ENCODE assay signal across 20 cellular contexts in genomic region chr5:97009921-97010320, GRCh38.
DNase-seq lines count a peak whose midpoint lies in the region; ATAC-seq and TF ChIP-seq lines count a peak whose summit lies in the region.
"Had no signal": no experiment of that assay in that cellular context is flagged by ENCODE, and none has a peak within 500 bp of the region (broad histone marks: within the 10 kb centered on the region; RNA-seq: fewer than 3 reads in every experiment).

No MANE protein-coding gene starts in this region.

- no peaks in the 10 kb centered on the region for H3K9me3 Mint-ChIP-seq in CD4-positive, alpha-beta T cell
- H3K9me3 Mint-ChIP-seq in naive thymus-derived CD8-positive, alpha-beta T cell = no peaks in the 10 kb centered on the region
- H3K9me3 Mint-ChIP-seq: activated CD4-positive, alpha-beta memory T cell treated with anti-CD3 and anti-CD28 coated beads, Interleukin-2, amount 10 ng/mL, durations not matched to agents 7 days and 5 days; effector memory CD8-positive, alpha-beta T cell had no signal

- CTCF ChIA-PET in CD4-positive, alpha-beta T cell (lab: Charles Lee) = interaction anchor here (1.0 to 2.1 kb wide), 2 partner anchors 141 to 152 kb away, joined by 3 to 5 read pairs; no protein-coding TSS in a partner anchor

- no peak for TF ChIP-seq CTCF in CD4-positive, alpha-beta T cell (IDR thresholded peaks at IDR 0.05)

- H3K27me3 ChIP-seq in BLaER1 = no peaks in the 10 kb centered on the region
- no peaks in the 10 kb centered on the region for H3K27me3 ChIP-seq in CD4-positive, alpha-beta T cell (ENCODE audit: control insufficient read depth, insufficient read depth, low read length)
- H3K27me3 ChIP-seq: esophagus squamous epithelium, gastrocnemius medialis, thyroid gland had no signal

- peaks cover 25% of the 10 kb centered on the region for H3K4me1 ChIP-seq in BLaER1
- H3K4me1 ChIP-seq: gastrocnemius medialis, thyroid gland had no signal

- peak overlapping the region; percentile 58; the same call in 1 of the 2 replicates for H3K9ac ChIP-seq in BLaER1
- H3K9ac ChIP-seq: SK-N-SH had no signal

- H3K9me3 ChIP-seq in BLaER1 = 0 out of 2 replicates have a peak, but pooled peaks cover 2% of the 10 kb centered on the region
- no peaks in the 10 kb centered on the region for H3K9me3 ChIP-seq in CD4-positive, alpha-beta T cell (ENCODE audit: control insufficient read depth, low read length)
- H3K9me3 ChIP-seq in T-helper 17 cell (ENCODE audit: control insufficient read depth, low read length, poor library complexity, severe bottlenecking) = no peaks in the 10 kb centered on the region
- H3K9me3 ChIP-seq: esophagus squamous epithelium, gastrocnemius medialis, SK-N-SH, thyroid gland had no signal

- peak overlapping the region; percentile 67 for H3K27ac Mint-ChIP-seq in CD4-positive, alpha-beta T cell
- H3K27ac Mint-ChIP-seq in T-helper 17 cell = peak overlapping the region; percentile 87
- peak overlapping the region in 6 of 10 donors; percentile 3 to 87 (median 38) for H3K27ac Mint-ChIP-seq in naive thymus-derived CD8-positive, alpha-beta T cell

- no peak for DNase-seq in CD4-positive, alpha-beta T cell
- DNase-seq in T-helper 17 cell (no peak), NCI-H146 (lab: John Stamatoyannopoulos, UW) (no peak), amygdala (lab: John Stamatoyannopoulos, UW) (no peak)
- no peak for DNase-seq in naive thymus-derived CD8-positive, alpha-beta T cell
- DNase-seq: activated CD4-positive, alpha-beta memory T cell treated with anti-CD3 and anti-CD28 coated beads, Interleukin-2, amount 10 ng/mL, durations not matched to agents 7 days and 5 days; activated CD4-positive, CD25-positive, alpha-beta regulatory T cell; activated naive CD4-positive, alpha-beta T cell; Calu3; esophagus squamous epithelium; gastrocnemius medialis; kidney; occipital lobe; stimulated activated naive CD4-positive, alpha-beta T cell treated with Interleukin-2 at 50 U/mL for 16 hours; thyroid gland had no signal

- no peaks in the 10 kb centered on the region for H3K27me3 Mint-ChIP-seq in CD4-positive, alpha-beta T cell
- H3K27me3 Mint-ChIP-seq in T-helper 17 cell = no peaks in the 10 kb centered on the region
- H3K27me3 Mint-ChIP-seq in naive thymus-derived CD8-positive, alpha-beta T cell = no peaks in the 10 kb centered on the region
- H3K27me3 Mint-ChIP-seq: activated CD4-positive, alpha-beta memory T cell treated with anti-CD3 and anti-CD28 coated beads, Interleukin-2, amount 10 ng/mL, durations not matched to agents 7 days and 5 days; effector memory CD8-positive, alpha-beta T cell had no signal

- H3K36me3 Mint-ChIP-seq in CD4-positive, alpha-beta T cell (ENCODE audit: low read depth) = peaks cover 78% of the 10 kb centered on the region
- peaks cover 14% of the 10 kb centered on the region for H3K36me3 Mint-ChIP-seq in T-helper 17 cell (ENCODE audit: low read depth)
- peaks cover 14 to 67% (median 15%) of the 10 kb centered on the region in 3 donors for H3K36me3 Mint-ChIP-seq in naive thymus-derived CD8-positive, alpha-beta T cell

- H3K27ac ChIP-seq in BLaER1 = peak overlapping the region; percentile 78
- no peak overlapping the region for H3K27ac ChIP-seq in CD4-positive, alpha-beta T cell (ENCODE audit: low read depth, low read length)
- H3K27ac ChIP-seq: esophagus squamous epithelium, gastrocnemius medialis, thyroid gland had no signal

- intact Hi-C loops in CD4-positive, alpha-beta T cell (cut with DNase I, micrococcal nuclease) = loop anchor here (2.0 to 10.0 kb wide), 3 partner anchors 141 to 1875 kb away; no protein-coding TSS in a partner anchor

- no peak for ATAC-seq in CD4-positive, alpha-beta T cell (ENCODE audit: poor library complexity)
- ATAC-seq in T-helper 17 cell (no peak), GM19467 (IDR thresholded peaks at IDR 0.05; ENCODE audit: unreplicated experiment) (no peak)
- no peak for ATAC-seq in naive thymus-derived CD8-positive, alpha-beta T cell

- no peaks in the 10 kb centered on the region for H4K20me1 ChIP-seq in BLaER1

- H3K4me3 ChIP-seq in BLaER1 = no peak overlapping the region
- H3K4me3 ChIP-seq: esophagus squamous epithelium, gastrocnemius medialis, lung, thyroid gland had no signal

- H3K36me3 ChIP-seq in BLaER1 = peaks cover 58% of the 10 kb centered on the region

- H3K4me1 Mint-ChIP-seq in CD4-positive, alpha-beta T cell (ENCODE audit: low read depth) = peaks cover 34% of the 10 kb centered on the region
- H3K4me1 Mint-ChIP-seq in T-helper 17 cell = peaks cover 26% of the 10 kb centered on the region
- H3K4me1 Mint-ChIP-seq in naive thymus-derived CD8-positive, alpha-beta T cell = peaks cover 22 to 40% (median 33%) of the 10 kb centered on the region in 4 donors

- peak overlapping the region; percentile 69 for H3K4me2 ChIP-seq in BLaER1
- H3K4me2 ChIP-seq: SK-N-SH had no signal

- no peak overlapping the region for H3K4me3 Mint-ChIP-seq in CD4-positive, alpha-beta T cell
- no peak overlapping the region for H3K4me3 Mint-ChIP-seq in T-helper 17 cell
- H3K4me3 Mint-ChIP-seq in naive thymus-derived CD8-positive, alpha-beta T cell = peak overlapping the region in 1 of 10 donors; percentile 41
- H3K4me3 Mint-ChIP-seq: activated CD4-positive, alpha-beta memory T cell treated with anti-CD3 and anti-CD28 coated beads, Interleukin-2, amount 10 ng/mL, durations not matched to agents 7 days and 5 days; effector memory CD8-positive, alpha-beta T cell had no signal

- POLR2A ChIA-PET in CD4-positive, alpha-beta T cell (lab: Charles Lee) = interaction anchor here (1.4 to 1.8 kb wide), 2 partner anchors 74 to 141 kb away, joined by 5 to 9 read pairs; partner anchors contain the start of gene LNPEP
- POLR2A ChIA-PET in naive thymus-derived CD8-positive, alpha-beta T cell (lab: Charles Lee) = interaction anchor here (1.3 to 1.6 kb wide), 3 partner anchors 74 to 141 kb away, joined by 3 to 6 read pairs (median 4); partner anchors contain the start of gene LNPEP
